Comparison of ENCODE assay signal across 19 cellular contexts in the genomic region with DNA sequence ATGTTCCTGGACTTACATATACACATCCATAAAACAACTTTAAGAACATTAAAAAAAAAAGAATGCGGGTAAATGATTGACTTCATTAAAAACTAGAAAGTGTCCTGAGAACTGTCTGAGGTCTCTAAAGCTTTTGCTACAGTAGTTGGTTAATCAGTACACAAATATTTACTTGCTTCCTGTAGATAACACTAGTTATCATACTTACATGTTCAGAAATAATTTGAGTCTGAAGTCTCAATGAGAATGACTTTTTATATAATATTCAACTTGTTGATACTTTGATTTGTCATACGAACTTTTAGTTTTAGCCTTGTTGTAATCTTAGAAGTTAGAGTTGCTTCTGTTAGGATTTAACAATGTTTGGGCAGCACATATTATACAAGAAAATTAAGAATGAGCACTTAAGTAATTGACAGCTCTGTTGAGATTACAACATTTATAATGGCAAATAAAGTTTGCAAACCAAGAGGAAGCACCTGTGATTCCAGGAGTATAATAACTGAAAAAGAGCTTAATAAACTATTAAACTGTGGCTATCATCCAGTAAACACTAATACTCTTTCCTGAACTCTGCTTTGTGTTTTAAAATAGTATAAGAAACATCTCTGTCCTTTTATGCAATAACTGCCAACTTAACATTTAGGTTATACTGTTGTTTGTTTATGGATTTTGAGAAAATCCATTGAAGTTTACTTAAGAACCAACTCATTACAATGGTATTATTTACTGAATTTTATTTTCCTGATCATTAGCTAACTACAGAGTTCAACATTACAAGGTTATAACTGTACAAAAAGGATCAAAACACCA.
DNase-seq lines count a peak whose midpoint lies in the region; ATAC-seq, FAIRE-seq and TF ChIP-seq lines count a peak whose summit lies in the region.
"Had no signal": no experiment of that assay in that cellular context is flagged by ENCODE, and none has a peak within 500 bp of the region (broad histone marks: within the 10 kb centered on the region; RNA-seq: fewer than 3 reads in every experiment).

No MANE protein-coding gene starts in this region.

- TF ChIP-seq POLR2A in A549 (IDR thresholded peaks at IDR 0.05; ENCODE audit: low read length) (no peak), vagina (IDR thresholded peaks at IDR 0.05) (no peak)

- 6% methylated on average over 2 of the region's 2 CpGs for WGBS in A549 (ENCODE audit: missing lambda C conversion rate)
- 19% methylated on average over 2 of the region's 2 CpGs for WGBS in liver

- FAIRE-seq in A549 (lab: Jason Lieb, UNC) (peak; percentile 13), islet of Langerhans (lab: Jason Lieb, UNC) (peak; percentile 38)
- FAIRE-seq: H54 had no signal

- H3K36me3 ChIP-seq in PC-3 (ENCODE audit: low read depth, low read length), result peaks cover 6% of the 10 kb centered on the region; the same call in 1 of the 2 replicates
- H3K36me3 ChIP-seq in liver (ENCODE audit: control insufficient read depth in 4 of 4, insufficient read depth in 3 of 4, low read depth in 1 of 4, low read length in 3 of 4), result no peaks in the 10 kb centered on the region
- H3K36me3 ChIP-seq in vagina, result no peaks in the 10 kb centered on the region

- no peak overlapping the region for H3K27ac Mint-ChIP-seq in activated CD8-positive, alpha-beta memory T cell treated with anti-CD3 and anti-CD28 coated beads, Interleukin-2, amount 10 ng/mL, durations not matched to agents 7 days and 5 days
- H3K27ac Mint-ChIP-seq: HFFc6 had no signal

- H3K9ac ChIP-seq in PC-3 (ENCODE audit: low read length) (no peak overlapping the region), liver (ENCODE audit: low read depth in 1 of 2, low read length in 2 of 2) (no peak overlapping the region)

- H3F3A ChIP-seq in PC-3 (ENCODE audit: low read length, unreplicated experiment), result no peaks in the 10 kb centered on the region

- no peaks in the 10 kb centered on the region for H3K27me3 Mint-ChIP-seq in activated CD8-positive, alpha-beta memory T cell treated with anti-CD3 and anti-CD28 coated beads, Interleukin-2, amount 10 ng/mL, durations not matched to agents 7 days and 5 days

- H3K4me2 ChIP-seq in A549 (peak overlapping the region; percentile 67), PC-3 (ENCODE audit: low read length) (peak overlapping the region; percentile 48)

- POLR2A ChIA-PET in A549 (lab: Yijun Ruan, JAX), result no interaction called here
- POLR2A ChIA-PET in PC-3 (lab: Charles Lee; ENCODE audit: unreplicated experiment), result interaction anchor here (0.6 kb wide), 2 partner anchors 9 to 255 kb away, joined by 3 read pairs; no protein-coding TSS in a partner anchor

- peaks cover 22% of the 10 kb centered on the region; the same call in 2 of the 3 replicates for H3K4me1 ChIP-seq in A549
- peaks cover 18% of the 10 kb centered on the region for H3K4me1 ChIP-seq in PC-3 (ENCODE audit: insufficient read depth, low read length)
- peaks cover 0 to 8% (median 6%) of the 10 kb centered on the region in 4 donors for H3K4me1 ChIP-seq in liver (ENCODE audit: control insufficient read depth in 4 of 4, insufficient read depth in 4 of 4, low read length in 3 of 4)
- H3K4me1 ChIP-seq in vagina, result no peaks in the 10 kb centered on the region

- peak; percentile 3 to 45 for DNase-seq in A549 (ENCODE audit: low read depth in 1 of 2, low spot score in 1 of 2)
- DNase-seq in PC-3, result peak; percentile 64
- no peak for DNase-seq in vagina (ENCODE audit: extremely low spot score in 2 of 2)
- DNase-seq in activated CD8-positive, alpha-beta memory T cell treated with anti-CD3 and anti-CD28 coated beads, Interleukin-2, amount 10 ng/mL, durations not matched to agents 7 days and 5 days, result no peak
- DNase-seq: DMS153, HFFc6, Karpas-422, NCI-H1105, NCI-H1694, NCI-H2227 treated with DMSO at 0.1 percent for 48 hours, NCI-H524 had no signal

- peaks cover 9% of the 10 kb centered on the region; the same call in 1 of the 3 replicates for H3K9me3 ChIP-seq in A549
- H3K9me3 ChIP-seq in PC-3 (ENCODE audit: low read length), result no peaks in the 10 kb centered on the region; the same call in 1 of the 2 replicates
- no peaks in the 10 kb centered on the region for H3K9me3 ChIP-seq in liver (ENCODE audit: control insufficient read depth in 4 of 4, low read length in 3 of 4)
- peaks cover 3% of the 10 kb centered on the region for H3K9me3 ChIP-seq in vagina

- H3K4me1 Mint-ChIP-seq in activated CD8-positive, alpha-beta memory T cell treated with anti-CD3 and anti-CD28 coated beads, Interleukin-2, amount 10 ng/mL, durations not matched to agents 7 days and 5 days, result no peaks in the 10 kb centered on the region

- CTCF ChIA-PET in A549 (lab: Yijun Ruan, JAX), result interaction anchor here (0.6 kb wide), 1 partner anchor 266 kb away, joined by 5 read pairs; a partner anchor contains a TSS
- CTCF ChIA-PET in PC-3 (lab: Charles Lee), result interaction anchor here (0.6 kb wide), 1 partner anchor 235 kb away, joined by 3 read pairs; no protein-coding TSS in a partner anchor
- CTCF ChIA-PET in activated CD8-positive, alpha-beta memory T cell treated with anti-CD3 and anti-CD28 coated beads, Interleukin-2, amount 10 ng/mL, durations not matched to agents 7 days and 5 days (lab: Charles Lee), result no interaction called here

- ATAC-seq in A549 (peak in 1 of 2 experiments; percentile 80; a peak in 3 of 6 replicates), PC-3 (peak; percentile 80), SK-N-SH treated with all-trans-retinoic acid at 6 μM for 48 hours (no peak), HG03139 (IDR thresholded peaks at IDR 0.05; ENCODE audit: unreplicated experiment) (no peak)
- no peak for ATAC-seq in activated CD8-positive, alpha-beta memory T cell treated with anti-CD3 and anti-CD28 coated beads, Interleukin-2, amount 10 ng/mL, durations not matched to agents 7 days and 5 days
- ATAC-seq: Panc1, Right ventricle myocardium inferior had no signal

- no peak for TF ChIP-seq EP300 in A549 (IDR thresholded peaks at IDR 0.05)

- H3K27ac ChIP-seq in A549 (peak overlapping the region in 1 of 2 experiments; percentile 1; a peak in 2 of 6 replicates), PC-3 (ENCODE audit: low read length) (peak overlapping the region; percentile 58), liver (ENCODE audit: low read depth in 1 of 2, low read length in 2 of 2) (peak overlapping the region in 1 of 2 donors; percentile 29), vagina (no peak overlapping the region)
- H3K27ac ChIP-seq: C4-2B had no signal

- TF ChIP-seq RAD21 in A549 (conservative IDR thresholded peaks at IDR 0.05 in 1 of 2, IDR thresholded peaks at IDR 0.05 in 1 of 2), result no peak
- peak in 1 of 2 donors; percentile 25 for TF ChIP-seq RAD21 in liver (IDR thresholded peaks at IDR 0.05)

- H3K4me3 ChIP-seq in A549, result no peak overlapping the region
- no peak overlapping the region for H3K4me3 ChIP-seq in PC-3 (ENCODE audit: low read length)
- H3K4me3 ChIP-seq in liver (ENCODE audit: low read depth in 1 of 3, low read length in 3 of 3), result no peak overlapping the region
- H3K4me3 ChIP-seq in vagina, result no peak overlapping the region

- H3K79me2 ChIP-seq in PC-3 (ENCODE audit: low read length), result no peaks in the 10 kb centered on the region

- H4K20me1 ChIP-seq in PC-3 (ENCODE audit: low read length), result no peaks in the 10 kb centered on the region

- H3K9me2 ChIP-seq in PC-3 (replicated peaks; ENCODE audit: low read length), result no peaks in the 10 kb centered on the region

- intact Hi-C loops in PC-3 (cut with micrococcal nuclease) (loop anchor here (1.0 to 5.0 kb wide), 7 partner anchors 9 to 255 kb away; no protein-coding TSS in a partner anchor), vagina (cut with DNase I) (no loop called here)

- TF ChIP-seq CTCF in A549 (IDR thresholded peaks at IDR 0.05) (no peak), PC-3 (conservative IDR thresholded peaks at IDR 0.05; ENCODE audit: low read depth, low read length) (no peak), liver (IDR thresholded peaks at IDR 0.05; ENCODE audit: low read depth, low read length, missing input control) (no peak), vagina (IDR thresholded peaks at IDR 0.05) (no peak)

- no peak overlapping the region for H2AFZ ChIP-seq in PC-3 (ENCODE audit: low read length)

- no peak overlapping the region for H3K4me3 Mint-ChIP-seq in activated CD8-positive, alpha-beta memory T cell treated with anti-CD3 and anti-CD28 coated beads, Interleukin-2, amount 10 ng/mL, durations not matched to agents 7 days and 5 days
- H3K4me3 Mint-ChIP-seq: HFFc6 had no signal

- no TSS peak for BruUV-seq in PC-3 (replicated peaks; lab: Mats Ljungman, UMichigan)

- H3K27me3 ChIP-seq in PC-3 (ENCODE audit: low read length), result no peaks in the 10 kb centered on the region
- H3K27me3 ChIP-seq in liver (ENCODE audit: control insufficient read depth in 4 of 4, insufficient read depth in 4 of 4, low read length in 3 of 4), result no peaks in the 10 kb centered on the region
- no peaks in the 10 kb centered on the region for H3K27me3 ChIP-seq in vagina

- no peaks in the 10 kb centered on the region for H3K36me3 Mint-ChIP-seq in activated CD8-positive, alpha-beta memory T cell treated with anti-CD3 and anti-CD28 coated beads, Interleukin-2, amount 10 ng/mL, durations not matched to agents 7 days and 5 days

- H3K9me3 Mint-ChIP-seq in activated CD8-positive, alpha-beta memory T cell treated with anti-CD3 and anti-CD28 coated beads, Interleukin-2, amount 10 ng/mL, durations not matched to agents 7 days and 5 days (ENCODE audit: low read depth), result no peaks in the 10 kb centered on the region

TF ChIP-seq in A549, 52 proteins besides CTCF, POLR2A, EP300 and RAD21 (continues in another document):
- TF ChIP-seq ZC3H11A (IDR thresholded peaks at IDR 0.05), result no peak
- TF ChIP-seq FOSL2 (IDR thresholded peaks at IDR 0.05), result no peak
- peak; percentile 61 for TF ChIP-seq FOSL2 (CRISPR knock-in tag; IDR thresholded peaks at IDR 0.05)
- peak; percentile 58; the same call in 1 of the 2 replicates for TF ChIP-seq GATA3 (IDR thresholded peaks at IDR 0.05; ENCODE audit: borderline replicate concordance)

TF ChIP-seq in SK-N-SH treated with all-trans-retinoic acid at 6 μM for 48 hours, 23 proteins besides CTCF, POLR2A, EP300 and RAD21:
- TF ChIP-seq SNAI2 (CRISPR knock-in tag; IDR thresholded peaks at IDR 0.05) (no peak), ZNF565 (CRISPR knock-in tag; conservative IDR thresholded peaks at IDR 0.05; ENCODE audit: low read depth) (no peak), CSDC2 (CRISPR knock-in tag; IDR thresholded peaks at IDR 0.05) (no peak), ZNF8 (CRISPR knock-in tag; IDR thresholded peaks at IDR 0.05) (no peak), ZFP30 (CRISPR knock-in tag; IDR thresholded peaks at IDR 0.05) (no peak), ZNF70 (CRISPR knock-in tag; IDR thresholded peaks at IDR 0.05) (no peak), RARB (CRISPR knock-in tag; IDR thresholded peaks at IDR 0.05) (no peak), BACH2 (CRISPR knock-in tag; IDR thresholded peaks at IDR 0.05; ENCODE audit: borderline replicate concordance) (no peak), ARNTL (CRISPR knock-in tag; IDR thresholded peaks at IDR 0.05; ENCODE audit: borderline replicate concordance, low read depth) (no peak), ZFP3 (CRISPR knock-in tag; IDR thresholded peaks at IDR 0.05) (no peak)

Comparison
In these comparisons a context has a peak if more than half of its experiments do, and no peak if none do; other contexts are left out.
1. DNase-seq: peak in A549 (2 of 2) and PC-3 (single experiment); none in vagina (0 of 2) and activated CD8-positive, alpha-beta memory T cell treated with anti-CD3 and anti-CD28 coated beads, Interleukin-2, amount 10 ng/mL, durations not matched to agents 7 days and 5 days (single experiment).